In the genomic region with DNA sequence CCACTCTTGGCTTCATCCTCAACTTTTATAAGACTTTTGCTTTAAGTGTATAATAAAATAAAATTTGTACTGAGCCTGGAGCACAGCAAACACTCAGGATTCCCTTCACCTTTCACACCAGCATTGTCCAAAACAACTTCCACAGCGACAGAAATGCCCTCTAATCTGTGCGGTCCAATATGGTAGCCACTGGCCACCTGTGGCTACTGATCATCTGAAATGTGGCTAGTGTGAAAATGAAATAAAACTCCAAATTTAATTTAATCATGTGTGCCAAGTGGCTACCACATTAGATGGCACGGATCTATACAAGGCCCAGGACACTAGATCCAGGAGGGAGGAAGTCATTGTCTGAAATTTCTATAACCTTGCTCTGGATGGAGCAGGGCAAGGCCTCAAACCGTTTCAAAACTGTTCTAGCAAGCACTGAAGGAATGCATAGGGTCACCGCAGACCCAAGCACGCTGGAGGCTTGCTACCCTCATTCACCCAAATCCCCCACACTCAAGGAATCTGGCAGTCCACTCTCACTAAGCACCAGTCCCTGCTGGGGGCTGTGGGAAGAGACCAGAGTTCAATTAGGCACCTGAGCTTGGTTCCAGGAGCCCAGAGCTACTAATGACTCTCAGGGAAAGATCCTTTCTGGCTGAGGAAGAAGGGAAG, we compare ENCODE assay signal across 9 cellular contexts. TPM values are rescaled to one million over a fixed set of nuclear protein-coding genes. Genes with fewer than 3 reads are reported as not detected.
DNase-seq lines count a peak whose midpoint lies in the region; ATAC-seq and TF ChIP-seq lines count a peak whose summit lies in the region.
"Had no signal": no experiment of that assay in that cellular context is flagged by ENCODE, and none has a peak within 500 bp of the region (broad histone marks: within the 10 kb centered on the region; RNA-seq: fewer than 3 reads in every experiment).

No MANE protein-coding gene starts in this region.

- H3K9me3 Mint-ChIP-seq in activated naive CD8-positive, alpha-beta T cell treated with anti-CD3 and anti-CD28 coated beads for 36 hours = no peaks in the 10 kb centered on the region
- no peaks in the 10 kb centered on the region for H3K9me3 Mint-ChIP-seq in type B pancreatic cell

- H3K36me3 ChIP-seq in cardiac muscle cell (peaks cover 20% of the 10 kb centered on the region), kidney epithelial cell (ENCODE audit: control insufficient read depth, insufficient read depth, low read length) (peaks cover 3% of the 10 kb centered on the region)

- TF ChIP-seq CTCF in cardiac muscle cell (IDR thresholded peaks at IDR 0.05; ENCODE audit: low read depth, low read length) (no peak), kidney epithelial cell (IDR thresholded peaks at IDR 0.05; ENCODE audit: insufficient read depth, low read length, poor library complexity, severe bottlenecking) (no peak), type B pancreatic cell (conservative IDR thresholded peaks at IDR 0.05) (no peak)

- H3K27ac ChIP-seq in cardiac muscle cell = peak overlapping the region; percentile 64
- H3K27ac ChIP-seq in right cardiac atrium (ENCODE audit: low read length) = no peak overlapping the region

- H3K4me3 ChIP-seq in cardiac muscle cell (peak overlapping the region; percentile 31), right cardiac atrium (ENCODE audit: low read length) (no peak overlapping the region), kidney epithelial cell (ENCODE audit: low read depth, low read length) (peak overlapping the region; percentile 85)

- WGBS in right cardiac atrium = 71% methylated on average over 6 of the region's 6 CpGs

- no peak for DNase-seq in cardiac muscle cell (ENCODE audit: low read depth in 1 of 2, low spot score in 1 of 2)
- no peak for DNase-seq in right cardiac atrium
- DNase-seq in activated naive CD8-positive, alpha-beta T cell treated with anti-CD3 and anti-CD28 coated beads for 36 hours = no peak
- DNase-seq in kidney epithelial cell (ENCODE audit: low read depth) = no peak
- DNase-seq in type B pancreatic cell (ENCODE audit: extremely low spot score, unreplicated experiment) = no peak
- DNase-seq in DMS 273 (lab: John Stamatoyannopoulos, UW; ENCODE audit: unreplicated experiment) = no peak
- no peak for DNase-seq in COLO829 (ENCODE audit: low spot score)

- peaks cover 64% of the 10 kb centered on the region for H3K36me3 Mint-ChIP-seq in activated naive CD8-positive, alpha-beta T cell treated with anti-CD3 and anti-CD28 coated beads for 36 hours
- peaks cover 31% of the 10 kb centered on the region for H3K36me3 Mint-ChIP-seq in type B pancreatic cell

- H3K4me1 ChIP-seq in cardiac muscle cell (ENCODE audit: low read depth) (peaks cover 25% of the 10 kb centered on the region), right cardiac atrium (ENCODE audit: control insufficient read depth, insufficient read depth, low read length) (peaks cover under 1% of the 10 kb centered on the region)

- H3K27me3 ChIP-seq in cardiac muscle cell (no peaks in the 10 kb centered on the region), right cardiac atrium (ENCODE audit: control insufficient read depth, insufficient read depth) (no peaks in the 10 kb centered on the region), kidney epithelial cell (ENCODE audit: control insufficient read depth, insufficient read depth, low read length) (no peaks in the 10 kb centered on the region)

- H3K27me3 Mint-ChIP-seq in activated naive CD8-positive, alpha-beta T cell treated with anti-CD3 and anti-CD28 coated beads for 36 hours = peaks cover 7% of the 10 kb centered on the region
- no peaks in the 10 kb centered on the region for H3K27me3 Mint-ChIP-seq in type B pancreatic cell

- H3K27ac Mint-ChIP-seq in activated naive CD8-positive, alpha-beta T cell treated with anti-CD3 and anti-CD28 coated beads for 36 hours = peak overlapping the region; percentile 100
- H3K27ac Mint-ChIP-seq in type B pancreatic cell = peak overlapping the region; percentile 99

- no peak for ATAC-seq in right cardiac atrium
- no peak for ATAC-seq in GM19351 (IDR thresholded peaks at IDR 0.05; ENCODE audit: unreplicated experiment)

- H3K4me1 Mint-ChIP-seq in activated naive CD8-positive, alpha-beta T cell treated with anti-CD3 and anti-CD28 coated beads for 36 hours = peaks cover 68% of the 10 kb centered on the region
- H3K4me1 Mint-ChIP-seq in type B pancreatic cell (ENCODE audit: unreplicated experiment) = peaks cover 41% of the 10 kb centered on the region

- no peaks in the 10 kb centered on the region for H3K9me3 ChIP-seq in cardiac muscle cell (ENCODE audit: low read depth)
- H3K9me3 ChIP-seq in right cardiac atrium (ENCODE audit: control insufficient read depth, low read length) = no peaks in the 10 kb centered on the region

- intact Hi-C loops in right cardiac atrium (cut with DNase I) = loop anchor here in 1 of 4 donors (10.0 kb wide), 1 partner anchor 120 kb away; no protein-coding TSS in a partner anchor

- H3K4me3 Mint-ChIP-seq in activated naive CD8-positive, alpha-beta T cell treated with anti-CD3 and anti-CD28 coated beads for 36 hours = peak overlapping the region; percentile 99
- peak overlapping the region; percentile 96 for H3K4me3 Mint-ChIP-seq in type B pancreatic cell

RNA-seq across cellular contexts. Expression of a gene that starts 6.3 kb away (rescaled TPM):
- total RNA-seq in cardiac muscle cell (0.21 and 0.25 TPM in 2 replicates), right cardiac atrium (1 to 10 TPM in 3 of 4 donors, under 1 TPM in 1; 0.91 to 3.0 (median 2.2) TPM), kidney epithelial cell (0.04 and 0.27 TPM in 2 replicates), type B pancreatic cell (ENCODE audit: low replicate concordance) (0.52 and 0.53 TPM in 2 replicates)
- polyA plus RNA-seq in cardiac muscle cell (0.20 and 0.78 TPM in 2 replicates), right cardiac atrium (0.70 TPM)
- total RNA-seq in activated naive CD8-positive, alpha-beta T cell treated with anti-CD3 and anti-CD28 coated beads for 36 hours = 100 to 1,000 TPM; 302 to 306 TPM
- total RNA-seq: M059J had no signal

RNA-seq across cellular contexts. Expression of a gene that starts 14.8 kb away (rescaled TPM):
- total RNA-seq in cardiac muscle cell (38.3 and 44.9 TPM in 2 replicates), right cardiac atrium (10 to 100 TPM; 26.4 to 37.0 (median 32.4) TPM), kidney epithelial cell (60.2 and 70.7 TPM in 2 replicates), type B pancreatic cell (ENCODE audit: low replicate concordance) (29.8 and 33.8 TPM in 2 replicates)
- polyA plus RNA-seq in cardiac muscle cell (59.2 and 65.7 TPM in 2 replicates), right cardiac atrium (32.8 TPM)
- 10 to 100 TPM; 50.8 to 51.6 TPM for total RNA-seq in activated naive CD8-positive, alpha-beta T cell treated with anti-CD3 and anti-CD28 coated beads for 36 hours

Comparison
In these comparisons a context has a peak if more than half of its experiments do, and no peak if none do; other contexts are left out.
1. RNA of a gene that starts 6.3 kb away (total RNA-seq): 302 to 306 TPM in activated naive CD8-positive, alpha-beta T cell treated with anti-CD3 and anti-CD28 coated beads for 36 hours; 0.91 to 3.0 TPM in right cardiac atrium, 0.52 to 0.53 TPM in type B pancreatic cell, 0.21 to 0.25 TPM in cardiac muscle cell and 0.04 to 0.27 TPM in kidney epithelial cell; every median in the first group is over 10 times any median in the second.